Comparison of ENCODE assay signal across 10 cellular contexts in genomic region chr12:503111-503761, GRCh38. TPM values are rescaled to one million over a fixed set of nuclear protein-coding genes. Genes with fewer than 3 reads are reported as not detected.
DNase-seq lines count a peak whose midpoint lies in the region; TF ChIP-seq lines count a peak whose summit lies in the region.
"Had no signal": no experiment of that assay in that cellular context is flagged by ENCODE, and none has a peak within 500 bp of the region (broad histone marks: within the 10 kb centered on the region; RNA-seq: fewer than 3 reads in every experiment).

No MANE protein-coding gene starts in this region.

- no peak for TF ChIP-seq CTCF in 22Rv1 (IDR thresholded peaks at IDR 0.05)
- no peak for TF ChIP-seq CTCF in osteocyte (IDR thresholded peaks at IDR 0.05)
- TF ChIP-seq CTCF in glutamatergic neuron (IDR thresholded peaks at IDR 0.05; ENCODE audit: partially characterized antibody, unreplicated experiment): no peak
- no peak for TF ChIP-seq CTCF in mesothelial cell of epicardium (IDR thresholded peaks at IDR 0.05; ENCODE audit: unreplicated experiment)

- WGBS in esophagus, 2 donors: 22 to 29% methylated on average over 7 of the region's 7 CpGs

- H3K4me1 ChIP-seq in esophagus (ENCODE audit: control insufficient read depth in 2 of 2, insufficient read depth in 2 of 2, low read length in 1 of 2): peaks cover 4% of the 10 kb centered on the region in 2 donors
- peaks cover 88% of the 10 kb centered on the region for H3K4me1 ChIP-seq in mucosa of stomach (ENCODE audit: control insufficient read depth, insufficient read depth, low read length)

- DNase-seq in NCI-H2107 (lab: John Stamatoyannopoulos, UW) (peak; percentile 33), osteocyte (ENCODE audit: extremely low spot score, unreplicated experiment) (no peak), glutamatergic neuron (no peak), mesothelial cell of epicardium (ENCODE audit: low spot score in 2 of 2, unreplicated experiment in 2 of 2) (no peak), iPS-NIHi7 (ENCODE audit: extremely low spot score) (no peak)
- DNase-seq: stimulated activated CD4-positive, alpha-beta T cell treated with anti-CD3 and anti-CD28 coated beads, Interleukin-12 subunit alpha, Interleukin-12 subunit beta, amount 100 ng/mL, for 4 hours had no signal

- no peak overlapping the region for H3K27ac Mint-ChIP-seq in osteocyte (ENCODE audit: unreplicated experiment)
- no peak overlapping the region for H3K27ac Mint-ChIP-seq in glutamatergic neuron (ENCODE audit: unreplicated experiment)
- no peak overlapping the region for H3K27ac Mint-ChIP-seq in mesothelial cell of epicardium
- H3K27ac Mint-ChIP-seq: B cell had no signal

- H3K27ac ChIP-seq in 22Rv1: peak overlapping the region; percentile 20; the same call in 1 of the 2 replicates
- H3K27ac ChIP-seq in esophagus (ENCODE audit: low read depth in 2 of 2, low read length in 1 of 2): peak overlapping the region; percentile 89 to 96

- no peak overlapping the region for H3K4me3 Mint-ChIP-seq in osteocyte (ENCODE audit: unreplicated experiment)
- H3K4me3 Mint-ChIP-seq in glutamatergic neuron (ENCODE audit: unreplicated experiment): no peak overlapping the region
- no peak overlapping the region for H3K4me3 Mint-ChIP-seq in mesothelial cell of epicardium
- H3K4me3 Mint-ChIP-seq: B cell had no signal

- H3K9me3 ChIP-seq in esophagus (ENCODE audit: control insufficient read depth in 2 of 2, insufficient read depth in 1 of 2, low read depth in 1 of 2, low read length in 1 of 2) (no peaks in the 10 kb centered on the region), mucosa of stomach (ENCODE audit: control insufficient read depth, low read length) (no peaks in the 10 kb centered on the region)

- H3K4me3 ChIP-seq in esophagus (ENCODE audit: low read depth in 1 of 2, low read length in 2 of 2) (no peak overlapping the region), mucosa of stomach (ENCODE audit: low read length) (no peak overlapping the region)

- H3K36me3 Mint-ChIP-seq in osteocyte (ENCODE audit: unreplicated experiment) (no peaks in the 10 kb centered on the region), glutamatergic neuron (ENCODE audit: unreplicated experiment) (no peaks in the 10 kb centered on the region), mesothelial cell of epicardium (no peaks in the 10 kb centered on the region)

- H3K9me3 Mint-ChIP-seq in osteocyte (ENCODE audit: unreplicated experiment) (no peaks in the 10 kb centered on the region), glutamatergic neuron (ENCODE audit: unreplicated experiment) (no peaks in the 10 kb centered on the region), mesothelial cell of epicardium (no peaks in the 10 kb centered on the region)

- H3K4me1 Mint-ChIP-seq in osteocyte (ENCODE audit: unreplicated experiment) (no peaks in the 10 kb centered on the region), glutamatergic neuron (ENCODE audit: low read depth, unreplicated experiment) (peaks cover 2% of the 10 kb centered on the region), mesothelial cell of epicardium (peaks cover 7% of the 10 kb centered on the region)
- H3K4me1 Mint-ChIP-seq: B cell had no signal

- H3K27me3 ChIP-seq in esophagus (ENCODE audit: control insufficient read depth in 1 of 2, insufficient read depth in 2 of 2, low read length in 2 of 2): no peaks in the 10 kb centered on the region
- H3K27me3 ChIP-seq in mucosa of stomach (ENCODE audit: control insufficient read depth, insufficient read depth, low read length): no peaks in the 10 kb centered on the region

- H3K9ac ChIP-seq in mucosa of stomach (ENCODE audit: low read length): peak overlapping the region; percentile 55

- H3K27me3 Mint-ChIP-seq in osteocyte (ENCODE audit: unreplicated experiment): peaks cover 47% of the 10 kb centered on the region
- H3K27me3 Mint-ChIP-seq in glutamatergic neuron (ENCODE audit: unreplicated experiment): peaks cover 3% of the 10 kb centered on the region
- peaks cover 33% of the 10 kb centered on the region for H3K27me3 Mint-ChIP-seq in mesothelial cell of epicardium (ENCODE audit: low read depth)

- H3K36me3 ChIP-seq in esophagus (ENCODE audit: control insufficient read depth in 2 of 2, insufficient read depth in 2 of 2, low read length in 1 of 2): no peaks in the 10 kb centered on the region
- H3K36me3 ChIP-seq in mucosa of stomach (ENCODE audit: control insufficient read depth, insufficient read depth, low read length): no peaks in the 10 kb centered on the region

RNA-seq across cellular contexts. Expression of gene B4GALNT3, which starts 43.5 kb away (rescaled TPM):
- polyA plus RNA-seq in esophagus: 1 to 10 TPM; 8.1 to 8.9 TPM
- total RNA-seq in osteocyte (0.21 and 0.27 TPM in 2 replicates), glutamatergic neuron (ENCODE audit: unreplicated experiment) (3.3 TPM), mesothelial cell of epicardium (6.9 to 7.3 TPM (median 7.0 TPM) in 3 replicates)
- total RNA-seq: B cell had no signal
